Comparison of ENCODE assay signal across 13 cellular contexts in genomic region chr4:85979276-85979675, GRCh38.
DNase-seq lines count a peak whose midpoint lies in the region; ATAC-seq lines count a peak whose summit lies in the region.
"Had no signal": no experiment of that assay in that cellular context is flagged by ENCODE, and none has a peak within 500 bp of the region (broad histone marks: within the 10 kb centered on the region; RNA-seq: fewer than 3 reads in every experiment).

No MANE protein-coding gene starts in this region.

- ATAC-seq in GM19023 (IDR thresholded peaks at IDR 0.05; ENCODE audit: unreplicated experiment) = peak; percentile 86
- ATAC-seq in GM21723 (IDR thresholded peaks at IDR 0.05; ENCODE audit: unreplicated experiment) = peak; percentile 73
- ATAC-seq in HG03097 (IDR thresholded peaks at IDR 0.05; ENCODE audit: low FRiP score, unreplicated experiment) = peak; percentile 100

- DNase-seq in OCI-M1 (lab: John Stamatoyannopoulos, UW) (peak; percentile 6), inferior parietal cortex (ENCODE audit: extremely low spot score) (no peak), DMS 273 treated with DMSO at 0.1 percent for 48 hours (lab: John Stamatoyannopoulos, UW) (no peak), 8988T (no peak), GDM1 (lab: John Stamatoyannopoulos, UW) (no peak)
- DNase-seq: activated T-cell treated with anti-CD3 and anti-CD28 coated beads, Interleukin-2, amount 50 U/mL, for 1 hour; mesendoderm; NCI-H226; SHP77; WERI-Rb-1 had no signal
